28 cellular contexts compared by ENCODE assay signal in genomic region chr5:95105638-95106037, GRCh38.
"Had no signal": no experiment of that assay in that cellular context is flagged by ENCODE, and none has a peak within 500 bp of the region (broad histone marks: within the 10 kb centered on the region; RNA-seq: fewer than 3 reads in every experiment).

No MANE protein-coding gene starts in this region.

- H3K9me3 ChIP-seq: colonic mucosa, esophagus muscularis mucosa, esophagus squamous epithelium, gastrocnemius medialis, gastroesophageal sphincter, heart left ventricle, heart right ventricle had no signal

- FAIRE-seq: endometrium, endothelial cell of umbilical vein, frontal cortex had no signal

- H3K4me2 ChIP-seq: hepatocyte had no signal

- H3K79me2 ChIP-seq: hepatocyte had no signal

- H3K4me1 ChIP-seq: colonic mucosa, esophagus muscularis mucosa, esophagus squamous epithelium, foreskin keratinocyte, gastrocnemius medialis, gastroesophageal sphincter, heart left ventricle, heart right ventricle had no signal

- DNase-seq: colonic mucosa; cortex of kidney; dermis blood vessel endothelial cell; dorsolateral prefrontal cortex; effector CD4-positive, alpha-beta T cell; effector CD8-positive, alpha-beta T cell; effector memory CD4-positive, alpha-beta T cell; effector memory CD8-positive, alpha-beta T cell; endodermal cell; erythroblast; esophagus squamous epithelium; foreskin fibroblast; foreskin keratinocyte; foreskin melanocyte; gastrocnemius medialis; glutamatergic neuron; head of caudate nucleus; heart left ventricle; heart right ventricle had no signal

- ATAC-seq: effector memory CD8-positive, alpha-beta T cell; esophagus mucosa; foreskin keratinocyte; gastrocnemius medialis; gastroesophageal sphincter; heart left ventricle; heart right ventricle had no signal

- H3K27me3 ChIP-seq: colonic mucosa, dorsolateral prefrontal cortex, esophagus muscularis mucosa, esophagus squamous epithelium, foreskin keratinocyte, gastrocnemius medialis, gastroesophageal sphincter, heart left ventricle, heart right ventricle, hepatocyte had no signal

- H3K36me3 ChIP-seq: colonic mucosa, esophagus muscularis mucosa, esophagus squamous epithelium, gastrocnemius medialis, gastroesophageal sphincter, heart left ventricle, heart right ventricle had no signal

- H3K27ac ChIP-seq: colonic mucosa, coronary artery, dorsolateral prefrontal cortex, epithelial cell of prostate, esophagus muscularis mucosa, esophagus squamous epithelium, foreskin keratinocyte, gastrocnemius medialis, gastroesophageal sphincter, heart left ventricle, heart right ventricle, hepatocyte had no signal

- H2AFZ ChIP-seq: hepatocyte had no signal

- H3K4me3 ChIP-seq: colonic mucosa, coronary artery, dorsolateral prefrontal cortex, esophagus muscularis mucosa, esophagus squamous epithelium, gastrocnemius medialis, gastroesophageal sphincter, heart left ventricle, heart right ventricle, hepatocyte had no signal
